In genomic region chr2:36966370-36967235, GRCh38 we compare ENCODE assay signal across 8 cellular contexts. TPM values are rescaled to one million over a fixed set of nuclear protein-coding genes. Genes with fewer than 3 reads are reported as not detected.
A peak's percentile ranks its signal among the peaks of the same experiment; 100 is the strongest.
DNase-seq lines count a peak whose midpoint lies in the region; ATAC-seq, FAIRE-seq and TF ChIP-seq lines count a peak whose summit lies in the region.

TSS of gene STRN (minus strand) at chr2:36966536. CDS start at chr2:36966463, 73 bp downstream.

- no peak for TF ChIP-seq CTCF in WTC11 (IDR thresholded peaks at IDR 0.05)
- no peak for TF ChIP-seq CTCF in bronchial epithelial cell (IDR thresholded peaks at IDR 0.05; ENCODE audit: insufficient read depth, low read length, severe bottlenecking)
- peak in 1 of 11 experiments; percentile 48 for TF ChIP-seq CTCF in spleen (IDR thresholded peaks at IDR 0.05 in 8 of 11, conservative IDR thresholded peaks at IDR 0.05 in 3 of 11)

- peak within 1 kb of the TSS; percentile 91 to 97 (median 96) for H3K27ac ChIP-seq in spleen

- peaks cover 58% of the 10 kb centered on the region for H3K4me1 Mint-ChIP-seq in WTC11

- TF ChIP-seq POLR2A in spleen (IDR thresholded peaks at IDR 0.05), result peak; percentile 60 to 84 (median 70)

- H3K9me3 Mint-ChIP-seq in WTC11, result no peaks in the 10 kb centered on the region

- ATAC-seq in GM19023 (IDR thresholded peaks at IDR 0.05; ENCODE audit: unreplicated experiment), result peak; percentile 95
- peak; percentile 99 for ATAC-seq in HG03196 (IDR thresholded peaks at IDR 0.05; ENCODE audit: unreplicated experiment)
- ATAC-seq in WTC11, result peak; percentile 89

- H3K9me3 ChIP-seq in spleen, result no peaks in the 10 kb centered on the region

- no peaks in the 10 kb centered on the region; the same call in 1 of the 2 replicates for H3K27me3 Mint-ChIP-seq in WTC11 (ENCODE audit: low read depth)

- H3K27ac Mint-ChIP-seq in WTC11, result peak within 1 kb of the TSS; percentile 95

- peak; percentile 99 for DNase-seq in AG08396 (ENCODE audit: low spot score)
- peak; percentile 97 for DNase-seq in NCI-H226
- peak; percentile 96 for DNase-seq in WTC11 (ENCODE audit: low spot score)
- peak; percentile 86 for DNase-seq in bronchial epithelial cell (ENCODE audit: low read depth)
- peak; percentile 94 for DNase-seq in inferior parietal cortex (ENCODE audit: extremely low spot score)
- peak; percentile 100 for DNase-seq in spleen

- CTCF ChIA-PET in WTC11 (lab: Charles Lee), result interaction anchor here (1.6 kb wide), 1 partner anchor 147 kb away, joined by 5 read pairs; no protein-coding TSS in a partner anchor

- H3K27me3 ChIP-seq in bronchial epithelial cell (ENCODE audit: control insufficient read depth, insufficient read depth, low read length) (no peaks in the 10 kb centered on the region), spleen (replicated peaks in 1 of 7) (no peaks in the 10 kb centered on the region)

- FAIRE-seq in bronchial epithelial cell (lab: Jason Lieb, UNC), result no peak

- POLR2A ChIA-PET in WTC11 (lab: Charles Lee), result interaction anchor here (0.7 kb wide), 1 partner anchor 1785 kb away, joined by 4 read pairs; no protein-coding TSS in a partner anchor

- WGBS in spleen, 5 donors, result 0 to 1% (median 1%) methylated on average over 18 to 91 of the region's 91 CpGs

- intact Hi-C loops in spleen (cut with DNase I; ENCODE audit: low total_unique reads), result no loop called here

- peak within 1 kb of the TSS; percentile 87 for H3K4me3 ChIP-seq in bronchial epithelial cell (ENCODE audit: low read depth, low read length)
- peak within 1 kb of the TSS; percentile 81 to 100 (median 94) for H3K4me3 ChIP-seq in spleen

- H3K4me3 Mint-ChIP-seq in WTC11, result peak within 1 kb of the TSS; percentile 95

- no peaks in the 10 kb centered on the region for H3K36me3 Mint-ChIP-seq in WTC11

- H3K36me3 ChIP-seq in bronchial epithelial cell (ENCODE audit: control insufficient read depth, insufficient read depth, low read length) (no peaks in the 10 kb centered on the region), spleen (no peaks in the 10 kb centered on the region)

- peaks cover 19 to 50% (median 39%) of the 10 kb centered on the region in 6 donors for H3K4me1 ChIP-seq in spleen

TF ChIP-seq in WTC11, 78 proteins besides CTCF, POLR2A, EP300 and RAD21 (continues in another document):
- TF ChIP-seq ZNF232 (CRISPR knock-in tag; IDR thresholded peaks at IDR 0.05), result no peak
- TF ChIP-seq STAT6 (CRISPR knock-in tag; conservative IDR thresholded peaks at IDR 0.05; ENCODE audit: low read depth), result no peak
- TF ChIP-seq IRF1 (CRISPR knock-in tag; IDR thresholded peaks at IDR 0.05), result peak; percentile 39; the same call in 1 of the 2 replicates
- no peak for TF ChIP-seq SOX15 (CRISPR knock-in tag; IDR thresholded peaks at IDR 0.05)
- 0 out of 2 replicates have a peak, but pooled peaks have one; percentile 60 for TF ChIP-seq NR3C1 (CRISPR knock-in tag; conservative IDR thresholded peaks at IDR 0.05; ENCODE audit: low read depth)
- no peak; the same call in 1 of the 2 replicates for TF ChIP-seq KAT7 (CRISPR knock-in tag; IDR thresholded peaks at IDR 0.05; ENCODE audit: borderline replicate concordance)
- TF ChIP-seq ZBTB21 (CRISPR knock-in tag; IDR thresholded peaks at IDR 0.05; ENCODE audit: borderline replicate concordance), result peak; percentile 42; the same call in 1 of the 2 replicates
- TF ChIP-seq ZNF138 (CRISPR knock-in tag; conservative IDR thresholded peaks at IDR 0.05), result no peak
- TF ChIP-seq ZNF121 (CRISPR knock-in tag; IDR thresholded peaks at IDR 0.05), result no peak
- peak; percentile 88 for TF ChIP-seq SP1 (CRISPR knock-in tag; conservative IDR thresholded peaks at IDR 0.05)
- TF ChIP-seq EMX1 (CRISPR knock-in tag; IDR thresholded peaks at IDR 0.05), result no peak
- TF ChIP-seq ELF4 (CRISPR knock-in tag; IDR thresholded peaks at IDR 0.05; ENCODE audit: low read depth), result no peak
- TF ChIP-seq TEAD1 (CRISPR knock-in tag; IDR thresholded peaks at IDR 0.05), result 0 out of 2 replicates have a peak, but pooled peaks have one; percentile 35
- TF ChIP-seq TP53 (CRISPR knock-in tag; IDR thresholded peaks at IDR 0.05), result 0 out of 2 replicates have a peak, but pooled peaks have one; percentile 14
- 0 out of 2 replicates have a peak, but pooled peaks have one; percentile 20 for TF ChIP-seq USF1 (CRISPR knock-in tag; IDR thresholded peaks at IDR 0.05)
- TF ChIP-seq FOXP1 (CRISPR knock-in tag; IDR thresholded peaks at IDR 0.05; ENCODE audit: borderline replicate concordance), result 0 out of 2 replicates have a peak, but pooled peaks have one; percentile 4
- no peak for TF ChIP-seq IRF2 (CRISPR knock-in tag; IDR thresholded peaks at IDR 0.05; ENCODE audit: borderline replicate concordance, low read depth)
- no peak for TF ChIP-seq E2F1 (CRISPR knock-in tag; IDR thresholded peaks at IDR 0.05)
- peak; percentile 69; the same call in 1 of the 2 replicates for TF ChIP-seq OVOL2 (CRISPR knock-in tag; IDR thresholded peaks at IDR 0.05; ENCODE audit: borderline replicate concordance)
- peak; percentile 60; the same call in 1 of the 2 replicates for TF ChIP-seq MYBL2 (CRISPR knock-in tag; IDR thresholded peaks at IDR 0.05)
- TF ChIP-seq ZNF425 (CRISPR knock-in tag; conservative IDR thresholded peaks at IDR 0.05), result no peak

RNA-seq across cellular contexts. Expression of gene STRN, which starts in this region (rescaled TPM):
- 31.1 to 34.7 TPM (median 31.3 TPM) in 3 replicates for total RNA-seq in WTC11 (2021)
- total RNA-seq in bronchial epithelial cell, result 19.2 and 26.2 TPM in 2 replicates
- 10 to 100 TPM; 24.9 to 33.3 (median 29.5) TPM for total RNA-seq in spleen
- polyA plus RNA-seq in spleen, result 1 to 10 TPM; 2.2 to 4.3 (median 2.9) TPM

Comparison
In these comparisons a context has a peak if more than half of its experiments do, and no peak if none do; other contexts are left out.
1. Peak in every context shown above with its lines: DNase-seq, ATAC-seq, H3K4me3 ChIP-seq and H3K27ac ChIP-seq.